Comparison of ENCODE assay signal across 8 cellular contexts in the genomic region with DNA sequence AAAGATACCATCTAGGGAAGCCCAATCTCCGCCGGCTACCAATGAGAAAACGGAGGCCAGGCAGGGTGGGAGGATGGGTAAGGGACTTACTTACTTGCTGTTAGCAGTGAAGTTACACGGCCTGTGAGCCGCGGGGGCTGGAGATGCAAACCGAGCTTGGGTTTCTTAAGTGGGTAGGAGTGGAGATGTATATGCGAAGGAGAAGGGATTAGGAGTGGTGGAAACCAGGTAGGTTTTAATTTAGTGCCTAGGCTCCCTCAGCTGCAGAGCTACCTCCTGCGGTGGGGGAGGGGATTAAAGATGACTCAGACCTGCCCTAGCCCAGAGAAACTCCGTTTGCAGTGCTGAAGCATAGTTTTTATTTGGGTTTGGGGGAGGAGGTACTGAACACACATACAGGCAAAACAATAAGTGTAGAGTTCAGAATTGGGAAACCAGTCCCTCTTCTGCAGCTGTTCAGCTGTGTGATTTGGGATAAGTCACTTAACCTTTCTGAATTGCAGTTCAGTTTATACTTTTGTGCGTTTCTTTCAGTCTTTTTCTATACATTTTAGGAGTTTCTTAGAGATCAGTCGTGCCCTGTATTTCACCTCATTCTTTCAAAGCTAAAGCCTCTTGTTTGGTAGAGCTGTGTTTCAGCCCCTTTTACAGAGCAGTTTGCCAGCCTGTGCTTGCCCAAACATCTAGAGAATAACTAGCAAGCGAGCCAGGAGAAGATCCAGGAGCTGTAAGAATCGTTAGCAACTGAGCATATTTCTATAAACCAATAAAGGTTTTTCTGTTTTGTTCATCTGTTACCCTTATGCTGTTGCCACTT. TPM values are rescaled to one million over a fixed set of nuclear protein-coding genes. Genes with fewer than 3 reads are reported as not detected.
A peak's percentile ranks its signal among the peaks of the same experiment; 100 is the strongest.
DNase-seq lines count a peak whose midpoint lies in the region; ATAC-seq, FAIRE-seq and TF ChIP-seq lines count a peak whose summit lies in the region.

No MANE protein-coding gene starts in this region.

- no peaks in the 10 kb centered on the region for H3K36me3 ChIP-seq in endothelial cell of umbilical vein (ENCODE audit: control insufficient read depth in 2 of 2, extremely low read depth in 1 of 2, insufficient read depth in 2 of 2, low read length in 2 of 2)

- peak overlapping the region; percentile 32 for H3K27ac ChIP-seq in endothelial cell of umbilical vein (ENCODE audit: insufficient read depth, low read depth, low read length)

- no peak for TF ChIP-seq CTCF in endothelial cell of umbilical vein (IDR thresholded peaks at IDR 0.05; ENCODE audit: extremely low read depth in 1 of 2, insufficient read depth in 1 of 2, low read depth in 1 of 2, low read length in 2 of 2)

- no TSS peak for BruUV-seq in endothelial cell of umbilical vein (replicated peaks; lab: Mats Ljungman, UMichigan)

- POLR2A ChIA-PET in endothelial cell of umbilical vein (lab: Charles Lee) = interaction anchor here (0.6 to 1.5 kb wide), 16 partner anchors 14 to 165 kb away, joined by 3 to 9 read pairs (median 4); no protein-coding TSS in a partner anchor

- H2AFZ ChIP-seq in endothelial cell of umbilical vein (ENCODE audit: low read depth, low read length) = peak overlapping the region; percentile 67

- H3K27me3 ChIP-seq in endothelial cell of umbilical vein (ENCODE audit: control insufficient read depth in 2 of 2, insufficient read depth in 2 of 2, low read length in 2 of 2) = no peaks in the 10 kb centered on the region

- no peaks in the 10 kb centered on the region for H3K27me3 Mint-ChIP-seq in naive B cell

- H3K4me2 ChIP-seq in endothelial cell of umbilical vein (ENCODE audit: insufficient read depth, low read length) = peak overlapping the region; percentile 87

- H3K4me1 Mint-ChIP-seq in naive B cell = peaks cover 51 to 61% (median 60%) of the 10 kb centered on the region in 3 donors

- intact Hi-C loops in endothelial cell of umbilical vein (cut with micrococcal nuclease) = loop anchor here (1.0 to 5.0 kb wide), 5 partner anchors 133 to 645 kb away; a partner anchor contains a TSS

- dilution Hi-C loops in endothelial cell of umbilical vein (cut with MboI; ENCODE audit: extremely low pct_ligation_motif_present, low sequenced_read_pairs) = no loop called here

- no peaks in the 10 kb centered on the region for H3K9me3 ChIP-seq in endothelial cell of umbilical vein (replicated peaks; ENCODE audit: control insufficient read depth, insufficient read depth, low read length)

- TF ChIP-seq POLR2A in GM12892 (IDR thresholded peaks at IDR 0.05; ENCODE audit: low read depth, low read length) = no peak
- TF ChIP-seq POLR2A in endothelial cell of umbilical vein (IDR thresholded peaks at IDR 0.05; ENCODE audit: low read depth, low read length) = no peak

- FAIRE-seq in GM12892 (lab: Jason Lieb, UNC) = peak; percentile 77
- FAIRE-seq in endothelial cell of umbilical vein (lab: Jason Lieb, UNC) = peak; percentile 74

- ATAC-seq in naive B cell (ENCODE audit: low read depth in 2 of 2) (no peak), HG02973 (IDR thresholded peaks at IDR 0.05; ENCODE audit: unreplicated experiment) (no peak)
- ATAC-seq in stimulated activated naive CD8-positive, alpha-beta T cell treated with anti-CD3 and anti-CD28 coated beads, Interleukin-15, Interleukin-2, amounts not matched to agents 100 U/mL and 50 U/mL, for 24 hours = peak; percentile 69

- DNase-seq in GM12892 (ENCODE audit: insufficient read length) (no peak), NCI-H2196 treated with DMSO at 0.1 percent for 48 hours (lab: John Stamatoyannopoulos, UW; ENCODE audit: unreplicated experiment) (peak; percentile 46), endothelial cell of umbilical vein (ENCODE audit: low read depth, low spot score) (peak; percentile 61), naive B cell (peak; percentile 0), NCI-H1092 (lab: John Stamatoyannopoulos, UW) (no peak)
- DNase-seq in activated CD8-positive, alpha-beta memory T cell treated with anti-CD3 and anti-CD28 coated beads for 24 hours = peak; percentile 85
- DNase-seq in stimulated activated naive CD8-positive, alpha-beta T cell treated with anti-CD3 and anti-CD28 coated beads, Interleukin-15, Interleukin-2, amounts not matched to agents 100 U/mL and 50 U/mL, for 24 hours = peak; percentile 76

- H3K79me2 ChIP-seq in endothelial cell of umbilical vein (ENCODE audit: control insufficient read depth, insufficient read depth, low read length) = peaks cover 41% of the 10 kb centered on the region

- peaks cover 29% of the 10 kb centered on the region for H3K4me1 ChIP-seq in endothelial cell of umbilical vein (ENCODE audit: control insufficient read depth, extremely low read depth, insufficient read depth, low read length)

- no peaks in the 10 kb centered on the region for H3K9me1 ChIP-seq in endothelial cell of umbilical vein (replicated peaks; ENCODE audit: control insufficient read depth, extremely low read depth, insufficient read depth, low read length)

- no peaks in the 10 kb centered on the region for H4K20me1 ChIP-seq in endothelial cell of umbilical vein (replicated peaks; ENCODE audit: control insufficient read depth, extremely low read depth, insufficient read depth, low read length)

- no peaks in the 10 kb centered on the region for H3K9me3 Mint-ChIP-seq in naive B cell

- peak overlapping the region; percentile 98 for H3K9ac ChIP-seq in endothelial cell of umbilical vein (replicated peaks; ENCODE audit: extremely low read depth, insufficient read depth, low read length)

- H3K36me3 Mint-ChIP-seq in naive B cell = no peaks in the 10 kb centered on the region

- H3K4me3 ChIP-seq in endothelial cell of umbilical vein (replicated peaks in 1 of 3; ENCODE audit: insufficient read depth in 1 of 3, low read depth in 1 of 3, low read length in 3 of 3) = peak overlapping the region; percentile 13 to 99 (median 93)

- peak overlapping the region; percentile 3 to 95 (median 92) for H3K4me3 Mint-ChIP-seq in naive B cell

- CTCF ChIA-PET in endothelial cell of umbilical vein (lab: Charles Lee) = interaction anchor here (0.6 to 4.9 kb wide), 9 partner anchors 11 to 170 kb away, joined by 3 to 33 read pairs (median 6); a partner anchor contains a TSS

- peak overlapping the region; percentile 84 to 95 (median 92) for H3K27ac Mint-ChIP-seq in naive B cell

TF ChIP-seq in endothelial cell of umbilical vein, 7 proteins besides CTCF, POLR2A, EP300 and RAD21:
- TF ChIP-seq EZH2 (IDR thresholded peaks at IDR 0.05; ENCODE audit: borderline replicate concordance, low read depth, low read length, severe bottlenecking) (no peak), FOS (IDR thresholded peaks at IDR 0.05; ENCODE audit: borderline replicate concordance, insufficient read depth, low read length) (peak; percentile 84), GATA2 (IDR thresholded peaks at IDR 0.05; ENCODE audit: insufficient read depth, insufficient read length, low read depth, low read length) (no peak), MYC (IDR thresholded peaks at IDR 0.05; ENCODE audit: low read depth, low read length) (no peak), JUN (IDR thresholded peaks at IDR 0.05; ENCODE audit: borderline replicate concordance, insufficient read depth, insufficient read length, low read depth) (peak; percentile 51), POLR2AphosphoS5 (IDR thresholded peaks at IDR 0.05; ENCODE audit: insufficient read depth, low read depth, low read length) (no peak)
- TF ChIP-seq, protein P1, sequence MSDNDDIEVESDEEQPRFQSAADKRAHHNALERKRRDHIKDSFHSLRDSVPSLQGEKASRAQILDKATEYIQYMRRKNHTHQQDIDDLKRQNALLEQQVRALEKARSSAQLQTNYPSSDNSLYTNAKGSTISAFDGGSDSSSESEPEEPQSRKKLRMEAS (IDR thresholded peaks at IDR 0.05; ENCODE audit: insufficient read depth, insufficient read length) = no peak

RNA-seq across cellular contexts. Expression of a gene that starts 0.6 kb away (rescaled TPM):
- 10.7 TPM for polyA plus RNA-seq in GM12892 (2012; ENCODE audit: missing spikeins)
- 33.3 and 37.2 TPM in 2 replicates for total RNA-seq in endothelial cell of umbilical vein
- polyA plus RNA-seq in endothelial cell of umbilical vein (8.5 and 10.6 TPM in 2 replicates), naive B cell (ENCODE audit: low read depth in 6 of 6) (100 to 1,000 TPM in 4 of 6 donors, 10 to 100 TPM in 2; 37.3 to 171 (median 109) TPM)
- 7.3 and 7.7 TPM in 2 replicates for polyA plus RNA-seq in endothelial cell of umbilical vein (2011; cell fraction: cytosol; rRNA removed)
- 16.9 and 21.7 TPM in 2 replicates for polyA plus RNA-seq in endothelial cell of umbilical vein (2011; cell fraction: nucleus; rRNA removed)
- 6.3 and 9.0 TPM in 2 replicates for polyA plus RNA-seq in endothelial cell of umbilical vein (2012)
- 40.4 and 50.1 TPM in 2 replicates for polyA minus RNA-seq in endothelial cell of umbilical vein
- 12.3 TPM for polyA minus RNA-seq in endothelial cell of umbilical vein (2011; cell fraction: cytosol; rRNA and poly(A)+ RNA removed)
- polyA minus RNA-seq in endothelial cell of umbilical vein (2011; cell fraction: nucleus; rRNA and poly(A)+ RNA removed) = 49.4 and 51.6 TPM in 2 replicates

Comparison
In these comparisons a context has a peak if more than half of its experiments do, and no peak if none do; other contexts are left out.
1. DNase-seq: peak in NCI-H2196 treated with DMSO at 0.1 percent for 48 hours (single experiment), activated CD8-positive, alpha-beta memory T cell treated with anti-CD3 and anti-CD28 coated beads for 24 hours (single experiment), endothelial cell of umbilical vein (single experiment), naive B cell (single experiment) and stimulated activated naive CD8-positive, alpha-beta T cell treated with anti-CD3 and anti-CD28 coated beads, Interleukin-15, Interleukin-2, amounts not matched to agents 100 U/mL and 50 U/mL, for 24 hours (single experiment); none in GM12892 (single experiment) and NCI-H1092 (single experiment).